Comparison of ENCODE assay signal across 2 cellular contexts in genomic region chr16:70664325-70665112, GRCh38.
TF ChIP-seq lines count a peak whose summit lies in the region.

No MANE protein-coding gene starts in this region.

TF ChIP-seq in SK-N-SH, 30 proteins besides CTCF, POLR2A, EP300 and RAD21 (continued from another document):
- TF ChIP-seq FOXM1 (IDR thresholded peaks at IDR 0.05; ENCODE audit: low read depth) (no peak), RCOR1 (IDR thresholded peaks at IDR 0.05; ENCODE audit: low read length) (no peak), PBX3 (IDR thresholded peaks at IDR 0.05) (no peak)

TF ChIP-seq in SK-N-SH treated with all-trans-retinoic acid at 6 μM for 48 hours, 23 proteins besides CTCF, POLR2A, EP300 and RAD21 (continued from another document):
- TF ChIP-seq CSRNP3 (CRISPR knock-in tag; IDR thresholded peaks at IDR 0.05) (no peak), GLIS3 (CRISPR knock-in tag; IDR thresholded peaks at IDR 0.05) (no peak), TCF4 (CRISPR knock-in tag; IDR thresholded peaks at IDR 0.05; ENCODE audit: borderline replicate concordance) (no peak), PPARA (CRISPR knock-in tag; IDR thresholded peaks at IDR 0.05; ENCODE audit: borderline replicate concordance) (no peak), ZNF70 (CRISPR knock-in tag; IDR thresholded peaks at IDR 0.05) (no peak), ZNF8 (CRISPR knock-in tag; IDR thresholded peaks at IDR 0.05) (no peak), SNAI2 (CRISPR knock-in tag; IDR thresholded peaks at IDR 0.05) (no peak), CSDC2 (CRISPR knock-in tag; IDR thresholded peaks at IDR 0.05) (no peak), OSR1 (CRISPR knock-in tag; IDR thresholded peaks at IDR 0.05) (no peak), PATZ1 (CRISPR knock-in tag; IDR thresholded peaks at IDR 0.05; ENCODE audit: borderline replicate concordance) (no peak)
TF ChIP-seq in SK-N-SH treated with all-trans-retinoic acid at 6 μM for 48 hours: peak in this region for 0.
